12 cellular contexts compared by ENCODE assay signal in the genomic region with DNA sequence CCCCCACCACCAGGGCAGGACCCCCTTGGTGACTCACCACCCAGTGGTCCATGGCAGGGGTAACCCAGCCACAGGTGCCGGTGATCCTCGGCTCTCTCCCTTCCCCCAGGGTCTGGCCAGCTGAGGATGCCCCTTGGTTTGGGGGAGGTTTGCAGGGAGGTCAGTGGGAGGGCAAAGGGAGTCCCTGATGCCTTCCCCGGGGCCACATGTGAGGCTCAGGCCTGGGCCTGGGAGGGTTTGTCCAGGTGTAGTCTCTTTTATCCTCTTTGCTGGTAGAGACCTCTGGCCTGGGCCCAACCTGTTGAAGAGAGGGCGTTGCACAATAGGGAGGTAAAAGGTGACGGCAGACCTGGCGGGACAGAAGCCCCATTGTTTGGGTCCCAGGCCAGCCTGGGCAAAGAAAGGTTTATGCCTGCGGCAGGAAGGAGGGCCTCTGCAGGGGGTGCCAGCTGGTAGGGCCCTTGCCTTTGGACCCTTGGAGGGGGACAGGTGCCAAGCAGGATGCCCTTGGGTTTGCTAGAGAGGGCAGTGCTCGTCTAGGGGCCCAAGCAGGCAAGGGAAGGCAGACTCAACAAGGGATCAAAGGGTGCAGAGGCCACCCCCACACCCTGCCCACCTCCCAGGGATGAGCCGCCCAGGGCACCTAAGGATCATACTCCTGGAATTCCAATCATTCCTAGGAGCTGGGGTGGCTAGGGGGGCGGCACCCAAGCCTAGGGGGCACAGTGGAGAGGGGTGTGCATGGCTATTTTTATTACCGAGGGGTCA. TPM values are rescaled to one million over a fixed set of nuclear protein-coding genes. Genes with fewer than 3 reads are reported as not detected.
A peak's percentile ranks its signal among the peaks of the same experiment; 100 is the strongest.
DNase-seq lines count a peak whose midpoint lies in the region; ATAC-seq, FAIRE-seq and TF ChIP-seq lines count a peak whose summit lies in the region.
"Had no signal": no experiment of that assay in that cellular context is flagged by ENCODE, and none has a peak within 500 bp of the region (broad histone marks: within the 10 kb centered on the region; RNA-seq: fewer than 3 reads in every experiment).

No MANE protein-coding gene starts in this region.

- H3K4me1 ChIP-seq in mucosa of descending colon (ENCODE audit: low read depth) (peaks cover 26% of the 10 kb centered on the region), upper lobe of left lung (peaks cover 39 to 66% (median 53%) of the 10 kb centered on the region in 4 donors)

- WGBS in upper lobe of left lung, 2 donors: 52 to 56% methylated on average over 7 to 10 of the region's 11 CpGs

- no peaks in the 10 kb centered on the region for H3K27me3 ChIP-seq in bronchial epithelial cell (ENCODE audit: control insufficient read depth, insufficient read depth, low read length)
- no peaks in the 10 kb centered on the region for H3K27me3 ChIP-seq in upper lobe of left lung
- H3K27me3 ChIP-seq: cardiac muscle cell had no signal

- intact Hi-C loops in mucosa of descending colon (cut with DNase I, micrococcal nuclease): no loop called here

- no peak overlapping the region for H3K27ac Mint-ChIP-seq in activated CD4-positive, alpha-beta T cell treated with anti-CD3 and anti-CD28 coated beads, Interleukin-2, amount 10 ng/mL, durations not matched to agents 7 days and 5 days
- H3K27ac Mint-ChIP-seq: activated CD4-positive, alpha-beta T cell treated with anti-CD3 and anti-CD28 coated beads for 36 hours had no signal

- H3K4me3 ChIP-seq in bronchial epithelial cell (ENCODE audit: low read depth, low read length) (peak overlapping the region; percentile 68), mucosa of descending colon (no peak overlapping the region), upper lobe of left lung (peak overlapping the region in 3 of 4 donors; percentile 44 to 65 (median 44))
- H3K4me3 ChIP-seq: cardiac muscle cell had no signal

- DNase-seq in activated CD4-positive, alpha-beta T cell treated with anti-CD3 and anti-CD28 coated beads, Interleukin-2, amount 10 ng/mL, durations not matched to agents 7 days and 5 days: peak; percentile 3
- no peak for DNase-seq in activated CD4-positive, alpha-beta T cell treated with anti-CD3 and anti-CD28 coated beads, Interleukin-2, amount 50 U/mL, for 48 hours
- DNase-seq in bronchial epithelial cell (ENCODE audit: low read depth): peak; percentile 78
- peak; percentile 87 to 88 (median 87) for DNase-seq in mucosa of descending colon
- DNase-seq in upper lobe of left lung: peak in 1 of 2 donors; percentile 81
- no peak for DNase-seq in KG1 (lab: John Stamatoyannopoulos, UW)
- no peak for DNase-seq in NAMALWA (ENCODE audit: low spot score)
- DNase-seq: activated CD4-positive, alpha-beta T cell treated with anti-CD3 and anti-CD28 coated beads for 36 hours; NK-92 treated with Interleukin-12 subunit alpha and Interleukin-12 subunit beta, amount 100 ng/mL, for 24 hours had no signal

- TF ChIP-seq CTCF in bronchial epithelial cell (IDR thresholded peaks at IDR 0.05; ENCODE audit: insufficient read depth, low read length, severe bottlenecking) (no peak), mucosa of descending colon (IDR thresholded peaks at IDR 0.05) (no peak), upper lobe of left lung (IDR thresholded peaks at IDR 0.05) (no peak)

- FAIRE-seq in bronchial epithelial cell (lab: Jason Lieb, UNC): no peak

- no peak for TF ChIP-seq POLR2A in upper lobe of left lung (IDR thresholded peaks at IDR 0.05)

- H3K36me3 Mint-ChIP-seq in activated CD4-positive, alpha-beta T cell treated with anti-CD3 and anti-CD28 coated beads, Interleukin-2, amount 10 ng/mL, durations not matched to agents 7 days and 5 days (ENCODE audit: low read depth): no peaks in the 10 kb centered on the region

- peaks cover 3% of the 10 kb centered on the region for H3K4me1 Mint-ChIP-seq in activated CD4-positive, alpha-beta T cell treated with anti-CD3 and anti-CD28 coated beads, Interleukin-2, amount 10 ng/mL, durations not matched to agents 7 days and 5 days

- H3K36me3 ChIP-seq in bronchial epithelial cell (ENCODE audit: control insufficient read depth, insufficient read depth, low read length): peaks cover 2% of the 10 kb centered on the region
- no peaks in the 10 kb centered on the region for H3K36me3 ChIP-seq in mucosa of descending colon (ENCODE audit: low read depth)
- no peaks in the 10 kb centered on the region for H3K36me3 ChIP-seq in upper lobe of left lung
- H3K36me3 ChIP-seq: cardiac muscle cell had no signal

- TF ChIP-seq EP300 in upper lobe of left lung (IDR thresholded peaks at IDR 0.05): no peak

- H3K9me3 Mint-ChIP-seq in activated CD4-positive, alpha-beta T cell treated with anti-CD3 and anti-CD28 coated beads, Interleukin-2, amount 10 ng/mL, durations not matched to agents 7 days and 5 days: no peaks in the 10 kb centered on the region

- CTCF ChIA-PET in activated CD4-positive, alpha-beta T cell treated with anti-CD3 and anti-CD28 coated beads, Interleukin-2, amount 10 ng/mL, durations not matched to agents 7 days and 5 days (lab: Charles Lee): no interaction called here

- H3K4me3 Mint-ChIP-seq in activated CD4-positive, alpha-beta T cell treated with anti-CD3 and anti-CD28 coated beads, Interleukin-2, amount 10 ng/mL, durations not matched to agents 7 days and 5 days: no peak overlapping the region
- H3K4me3 Mint-ChIP-seq: activated CD4-positive, alpha-beta T cell treated with anti-CD3 and anti-CD28 coated beads for 36 hours had no signal

- ATAC-seq in mucosa of descending colon (peak; percentile 72), upper lobe of left lung (ENCODE audit: low FRiP score in 2 of 2) (peak; percentile 2 to 9), HG03521 (IDR thresholded peaks at IDR 0.05; ENCODE audit: unreplicated experiment) (no peak)
- ATAC-seq: activated CD4-positive, alpha-beta T cell treated with anti-CD3 and anti-CD28 coated beads for 36 hours had no signal

- H3K27me3 Mint-ChIP-seq in activated CD4-positive, alpha-beta T cell treated with anti-CD3 and anti-CD28 coated beads, Interleukin-2, amount 10 ng/mL, durations not matched to agents 7 days and 5 days: peaks cover 3% of the 10 kb centered on the region

- H3K27ac ChIP-seq in upper lobe of left lung: peak overlapping the region; percentile 80 to 91 (median 88)
- H3K27ac ChIP-seq: cardiac muscle cell had no signal

- POLR2A ChIA-PET in activated CD4-positive, alpha-beta T cell treated with anti-CD3 and anti-CD28 coated beads, Interleukin-2, amount 10 ng/mL, durations not matched to agents 7 days and 5 days (lab: Charles Lee): no interaction called here

- H3K9me3 ChIP-seq in mucosa of descending colon: no peaks in the 10 kb centered on the region
- H3K9me3 ChIP-seq in upper lobe of left lung: no peaks in the 10 kb centered on the region

RNA-seq across cellular contexts. Expression of gene TINAGL1, which starts 0.8 kb away (rescaled TPM):
- not detected for total RNA-seq in activated CD4-positive, alpha-beta T cell treated with anti-CD3 and anti-CD28 coated beads, Interleukin-2, amount 10 ng/mL, durations not matched to agents 7 days and 5 days
- 55.4 and 154 TPM in 2 replicates for total RNA-seq in bronchial epithelial cell
- total RNA-seq in mucosa of descending colon: 100 to 1,000 TPM; 104 to 169 (median 148) TPM
- total RNA-seq in upper lobe of left lung: 100 to 1,000 TPM in 3 of 6 donors, 10 to 100 TPM in 3; 71.3 to 191 (median 120) TPM
- total RNA-seq: activated CD4-positive, alpha-beta T cell treated with anti-CD3 and anti-CD28 coated beads for 36 hours; LHCN-M2 had no signal

RNA-seq across cellular contexts. Expression of gene HCRTR1, which starts 41.9 kb away (rescaled TPM):
- not detected for total RNA-seq in activated CD4-positive, alpha-beta T cell treated with anti-CD3 and anti-CD28 coated beads, Interleukin-2, amount 10 ng/mL, durations not matched to agents 7 days and 5 days
- total RNA-seq in bronchial epithelial cell (not detected in 2 replicates), mucosa of descending colon (not detected), upper lobe of left lung (1 to 10 TPM in 1 of 6 donors, not detected in 5; 2.1 TPM)
- total RNA-seq: activated CD4-positive, alpha-beta T cell treated with anti-CD3 and anti-CD28 coated beads for 36 hours; cardiac muscle cell; LHCN-M2 had no signal

Comparison
In these comparisons a context has a peak if more than half of its experiments do, and no peak if none do; other contexts are left out.
1. DNase-seq: peak in activated CD4-positive, alpha-beta T cell treated with anti-CD3 and anti-CD28 coated beads, Interleukin-2, amount 10 ng/mL, durations not matched to agents 7 days and 5 days (single experiment), bronchial epithelial cell (single experiment) and mucosa of descending colon (3 of 3); none in activated CD4-positive, alpha-beta T cell treated with anti-CD3 and anti-CD28 coated beads, Interleukin-2, amount 50 U/mL, for 48 hours (0 of 2), KG1 (single experiment) and NAMALWA (single experiment).
2. RNA of gene TINAGL1, which starts 0.8 kb away (total RNA-seq): 55.4 to 154 TPM in bronchial epithelial cell, 104 to 169 TPM in mucosa of descending colon and 71.3 to 191 TPM in upper lobe of left lung; not detected in activated CD4-positive, alpha-beta T cell treated with anti-CD3 and anti-CD28 coated beads, Interleukin-2, amount 10 ng/mL, durations not matched to agents 7 days and 5 days; every median in the first group is over 10 times any median in the second.